8 cellular contexts compared by ENCODE assay signal in genomic region chr20:5000263-5001173, GRCh38. TPM values are rescaled to one million over a fixed set of nuclear protein-coding genes. Genes with fewer than 3 reads are reported as not detected.
DNase-seq lines count a peak whose midpoint lies in the region; ATAC-seq and TF ChIP-seq lines count a peak whose summit lies in the region.

No MANE protein-coding gene starts in this region.

- H3K27me3 ChIP-seq in AG04450 (ENCODE audit: control insufficient read depth, insufficient read depth, low read length) (no peaks in the 10 kb centered on the region), mucosa of rectum (ENCODE audit: control insufficient read depth in 2 of 2, insufficient read depth in 2 of 2, low read length in 2 of 2) (no peaks in the 10 kb centered on the region), tibial artery (no peaks in the 10 kb centered on the region)

- peak; percentile 15 for ATAC-seq in GM18907 (IDR thresholded peaks at IDR 0.05; ENCODE audit: unreplicated experiment)

- POLR2A ChIA-PET in AG04450 (lab: Yijun Ruan, JAX) = no interaction called here

- TF ChIP-seq POLR2A in NB4 (IDR thresholded peaks at IDR 0.05; ENCODE audit: extremely low read depth, insufficient read length) (no peak), erythroblast (IDR thresholded peaks at IDR 0.05; ENCODE audit: low read length) (no peak)

- H3K36me3 ChIP-seq in mucosa of rectum (ENCODE audit: control insufficient read depth in 2 of 2, insufficient read depth in 2 of 2, low read length in 2 of 2) (no peaks in the 10 kb centered on the region), tibial artery (no peaks in the 10 kb centered on the region)

- H3K9me3 ChIP-seq in AG04450 (ENCODE audit: control insufficient read depth, insufficient read depth, low read length) (no peaks in the 10 kb centered on the region), mucosa of rectum (ENCODE audit: control insufficient read depth in 2 of 2, low read length in 2 of 2) (no peaks in the 10 kb centered on the region), tibial artery (no peaks in the 10 kb centered on the region)

- no peak overlapping the region for H3K27ac ChIP-seq in AG04450 (ENCODE audit: low read depth, low read length)
- H3K27ac ChIP-seq in mucosa of rectum (ENCODE audit: low read depth in 2 of 2, low read length in 2 of 2) = peak overlapping the region in 1 of 2 donors; percentile 32
- H3K27ac ChIP-seq in tibial artery = peak overlapping the region; percentile 57 to 70

- H3K4me1 ChIP-seq in mucosa of rectum (ENCODE audit: control insufficient read depth in 2 of 2, insufficient read depth in 2 of 2, low read length in 2 of 2) = peaks cover 8 to 11% of the 10 kb centered on the region in 2 donors
- peaks cover 0 to 20% (median 11%) of the 10 kb centered on the region in 4 donors for H3K4me1 ChIP-seq in tibial artery

- peak overlapping the region; percentile 59 to 65 for H3K9ac ChIP-seq in mucosa of rectum (ENCODE audit: low read depth in 1 of 2, low read length in 2 of 2)

- intact Hi-C loops in tibial artery (cut with DNase I; ENCODE audit: low total_unique reads) = no loop called here

- H3K4me3 ChIP-seq in AG04450 (ENCODE audit: low read depth, low read length) (peak overlapping the region; percentile 73), NB4 (ENCODE audit: low read depth, low read length) (peak overlapping the region; percentile 71), mucosa of rectum (ENCODE audit: low read length in 2 of 2) (peak overlapping the region; percentile 61 to 73), tibial artery (peak overlapping the region; percentile 69 to 85)

- no peak for TF ChIP-seq CTCF in AG04450 (IDR thresholded peaks at IDR 0.05; ENCODE audit: low read depth, low read length)
- TF ChIP-seq CTCF in NB4 (IDR thresholded peaks at IDR 0.05; ENCODE audit: low read depth, low read length) = no peak
- TF ChIP-seq CTCF in tibial artery (IDR thresholded peaks at IDR 0.05) = no peak

- DNase-seq in AG04450 (ENCODE audit: low read depth, low spot score) (no peak), NB4 (ENCODE audit: low read depth) (peak; percentile 32), erythroblast (lab: John Stamatoyannopoulos, UW) (peak; percentile 31 to 34), tibial artery (peak; percentile 68 to 80), GF-D8 (lab: John Stamatoyannopoulos, UW) (no peak)
- peak; percentile 65 for DNase-seq in activated CD8-positive, alpha-beta memory T cell treated with anti-CD3 and anti-CD28 coated beads for 24 hours

- CTCF ChIA-PET in AG04450 (lab: Charles Lee) = interaction anchor here (0.6 to 0.9 kb wide), 2 partner anchors 99 to 243 kb away, joined by 4 to 5 read pairs; no protein-coding TSS in a partner anchor

RNA-seq across cellular contexts. Expression of gene SLC23A2, which starts 0.8 kb away (rescaled TPM):
- polyA plus RNA-seq in AG04450 (2011; rRNA removed) = 17.9 TPM in 2 replicates
- polyA minus RNA-seq in AG04450 (2011; rRNA and poly(A)+ RNA removed) = 28.5 and 41.9 TPM in 2 replicates

Comparison
In these comparisons a context has a peak if more than half of its experiments do, and no peak if none do; other contexts are left out.
1. DNase-seq: peak in NB4 (single experiment), activated CD8-positive, alpha-beta memory T cell treated with anti-CD3 and anti-CD28 coated beads for 24 hours (single experiment), erythroblast (2 of 2) and tibial artery (2 of 2); none in AG04450 (single experiment) and GF-D8 (single experiment).
2. Peak in every context shown above with its lines, with median percentiles within 50 percentile points of each other: H3K4me3 ChIP-seq.